Comparison of ENCODE assay signal across 10 cellular contexts in the genomic region with DNA sequence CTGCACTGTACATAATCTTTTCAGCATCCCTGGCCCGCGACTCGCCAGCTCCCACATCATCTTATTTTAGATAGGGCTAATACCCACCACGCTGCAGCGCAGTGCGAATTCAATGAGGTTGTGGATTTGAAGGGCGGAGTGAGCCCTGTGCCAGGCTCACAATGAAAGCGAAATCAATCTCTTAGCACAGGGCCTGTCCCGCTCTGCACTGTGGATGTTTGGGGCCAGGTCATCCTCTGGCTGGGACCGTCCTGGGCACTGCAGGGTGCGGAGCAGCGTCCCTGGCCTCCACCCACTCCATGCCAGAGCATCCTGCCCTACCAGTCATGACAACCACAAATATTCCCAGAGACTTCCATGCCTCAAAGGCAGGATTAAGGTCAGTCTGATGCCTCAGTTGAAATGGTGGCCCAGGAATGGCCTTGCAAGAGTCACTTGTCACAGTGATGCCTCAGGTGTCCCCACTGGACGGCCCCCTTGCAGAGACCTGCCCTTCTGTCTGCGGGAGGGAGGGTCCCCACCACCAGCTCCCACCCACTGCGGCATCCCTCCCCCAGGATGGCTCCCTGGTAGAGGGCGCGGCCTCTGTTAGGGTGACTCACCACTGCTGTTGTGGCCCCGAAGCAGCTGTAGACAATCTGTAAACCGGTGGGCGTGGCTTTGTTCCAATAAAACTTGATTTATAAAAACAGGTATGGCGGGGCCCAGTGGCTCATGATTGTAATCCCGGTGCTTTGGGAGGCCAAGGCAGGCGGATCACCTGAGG. TPM values are rescaled to one million over a fixed set of nuclear protein-coding genes. Genes with fewer than 3 reads are reported as not detected.
DNase-seq lines count a peak whose midpoint lies in the region; ATAC-seq and TF ChIP-seq lines count a peak whose summit lies in the region.
"Had no signal": no experiment of that assay in that cellular context is flagged by ENCODE, and none has a peak within 500 bp of the region (broad histone marks: within the 10 kb centered on the region; RNA-seq: fewer than 3 reads in every experiment).

No MANE protein-coding gene starts in this region.

- no peak overlapping the region for H3K4me3 ChIP-seq in fibroblast of the aortic adventitia (ENCODE audit: low read depth, low read length)
- H3K4me3 ChIP-seq in gastrocnemius medialis: no peak overlapping the region
- no peak overlapping the region for H3K4me3 ChIP-seq in OCI-LY7 (ENCODE audit: low read depth, low read length, poor library complexity, severe bottlenecking)

- in situ Hi-C loops in gastrocnemius medialis (cut with MboI; ENCODE audit: low sequenced_read_pairs in 4 of 4): loop anchor here (5.0 kb wide), 3 partner anchors 43 to 108 kb away; no protein-coding TSS in a partner anchor

- CTCF ChIA-PET in OCI-LY7 (lab: Charles Lee; ENCODE audit: unreplicated experiment): interaction anchor here (3.9 kb wide), 1 partner anchor 105 kb away, joined by 14 read pairs; no protein-coding TSS in a partner anchor

- peaks cover 23% of the 10 kb centered on the region for H4K20me1 ChIP-seq in OCI-LY7 (ENCODE audit: insufficient read depth, low read length)

- intact Hi-C loops in gastrocnemius medialis (cut with DNase I; ENCODE audit: low total_unique reads): no loop called here
- intact Hi-C loops in OCI-LY7 (cut with micrococcal nuclease; ENCODE audit: unreplicated experiment): no loop called here

- no TSS peak for BruUV-seq in OCI-LY7 (replicated peaks; lab: Mats Ljungman, UMichigan)

- TF ChIP-seq CTCF in C4-2B (conservative IDR thresholded peaks at IDR 0.05): no peak
- no peak for TF ChIP-seq CTCF in fibroblast of the aortic adventitia (IDR thresholded peaks at IDR 0.05; ENCODE audit: insufficient read depth, low read length)
- TF ChIP-seq CTCF in gastrocnemius medialis (IDR thresholded peaks at IDR 0.05 in 4 of 5, conservative IDR thresholded peaks at IDR 0.05 in 1 of 5): no peak
- no peak for TF ChIP-seq CTCF in OCI-LY7 (conservative IDR thresholded peaks at IDR 0.05; ENCODE audit: low read length)

- H3K27ac Mint-ChIP-seq in activated T-cell treated with anti-CD3 and anti-CD28 coated beads, Interleukin-2, amount 50 U/mL, for 24 hours: peak overlapping the region; percentile 94

- DNase-seq in NCI-H510A treated with DMSO at 0.1 percent for 48 hours (lab: John Stamatoyannopoulos, UW) (peak; percentile 27), fibroblast of the aortic adventitia (ENCODE audit: low read depth) (peak; percentile 56), gastrocnemius medialis (no peak), HuH-7 (ENCODE audit: low spot score) (no peak), OCI-LY7 (ENCODE audit: low spot score) (no peak)
- DNase-seq in activated T-cell treated with anti-CD3 and anti-CD28 coated beads, Interleukin-2, amount 50 U/mL, for 24 hours: peak; percentile 75
- DNase-seq in stimulated activated CD4-positive, alpha-beta T cell treated with anti-CD3 and anti-CD28 coated beads, Interleukin-2, amount 100 ng/mL, for 4 hours (ENCODE audit: low read depth): peak; percentile 74
- DNase-seq: right cardiac atrium had no signal

- H3K9me2 ChIP-seq in OCI-LY7 (ENCODE audit: insufficient read depth, low read length): no peaks in the 10 kb centered on the region

- no peak for ATAC-seq in gastrocnemius medialis

- no peaks in the 10 kb centered on the region for H3K27me3 ChIP-seq in gastrocnemius medialis

- H3K4me1 Mint-ChIP-seq in activated T-cell treated with anti-CD3 and anti-CD28 coated beads, Interleukin-2, amount 50 U/mL, for 24 hours (ENCODE audit: low read depth): peaks cover 63% of the 10 kb centered on the region

- no peaks in the 10 kb centered on the region for H3K9me3 Mint-ChIP-seq in activated T-cell treated with anti-CD3 and anti-CD28 coated beads, Interleukin-2, amount 50 U/mL, for 24 hours

- no peaks in the 10 kb centered on the region for H3K36me3 ChIP-seq in gastrocnemius medialis
- peaks cover 97% of the 10 kb centered on the region for H3K36me3 ChIP-seq in OCI-LY7 (ENCODE audit: insufficient read depth, low read length)

- no peaks in the 10 kb centered on the region for H3K27me3 Mint-ChIP-seq in activated T-cell treated with anti-CD3 and anti-CD28 coated beads, Interleukin-2, amount 50 U/mL, for 24 hours

- peaks cover 90% of the 10 kb centered on the region for H3K36me3 Mint-ChIP-seq in activated T-cell treated with anti-CD3 and anti-CD28 coated beads, Interleukin-2, amount 50 U/mL, for 24 hours (ENCODE audit: low read depth)

- peaks cover 16 to 18% of the 10 kb centered on the region in 2 donors for H3K4me1 ChIP-seq in gastrocnemius medialis
- peaks cover 19% of the 10 kb centered on the region for H3K4me1 ChIP-seq in OCI-LY7 (ENCODE audit: insufficient read depth, low read length, poor library complexity, severe bottlenecking)

- H2AFZ ChIP-seq in OCI-LY7 (ENCODE audit: low read length): no peak overlapping the region

- peaks cover 99% of the 10 kb centered on the region for H3K79me2 ChIP-seq in OCI-LY7 (ENCODE audit: insufficient read depth, low read depth, low read length)

- H3K27ac ChIP-seq in C4-2B (peak overlapping the region; percentile 66), gastrocnemius medialis (no peak overlapping the region), OCI-LY7 (ENCODE audit: low read depth, low read length, poor library complexity, severe bottlenecking) (no peak overlapping the region)

- H3K4me2 ChIP-seq in OCI-LY7 (ENCODE audit: low read length): no peak overlapping the region

- TF ChIP-seq POLR2A in gastrocnemius medialis (IDR thresholded peaks at IDR 0.05): no peak

- H3K4me3 Mint-ChIP-seq in activated T-cell treated with anti-CD3 and anti-CD28 coated beads, Interleukin-2, amount 50 U/mL, for 24 hours: peak overlapping the region; percentile 89

- H3K9me3 ChIP-seq in gastrocnemius medialis (no peaks in the 10 kb centered on the region), OCI-LY7 (ENCODE audit: low read length) (no peaks in the 10 kb centered on the region)

- POLR2A ChIA-PET in OCI-LY7 (lab: Charles Lee): no interaction called here

RNA-seq across cellular contexts. Expression of a gene that starts 5.6 kb away (rescaled TPM):
- 2.3 and 61.8 TPM in 2 replicates for total RNA-seq in fibroblast of the aortic adventitia (ENCODE audit: low replicate concordance)
- total RNA-seq in gastrocnemius medialis: under 1 TPM in 3 of 4 donors, not detected in 1; 0.12 to 0.72 (median 0.69) TPM
- total RNA-seq in OCI-LY7 (2014; rRNA removed; shearing (Covaris generic)): 141 and 155 TPM in 2 replicates
- 172 and 186 TPM in 2 replicates for total RNA-seq in OCI-LY7 (2022)

RNA-seq across cellular contexts. Expression of a gene that starts 12.2 kb away (rescaled TPM):
- not detected in 2 replicates for total RNA-seq in fibroblast of the aortic adventitia (ENCODE audit: low replicate concordance)
- not detected for total RNA-seq in gastrocnemius medialis
- total RNA-seq in OCI-LY7 (2014; rRNA removed; shearing (Covaris generic)): not detected in 2 replicates
- not detected in 2 replicates for total RNA-seq in OCI-LY7 (2022)
- total RNA-seq: H1 had no signal

RNA-seq across cellular contexts. Expression of a gene that starts 47.5 kb away (rescaled TPM):
- 88.1 and 227 TPM in 2 replicates for total RNA-seq in fibroblast of the aortic adventitia (ENCODE audit: low replicate concordance)
- 100 to 1,000 TPM in 2 of 4 donors, 10 to 100 TPM in 2; 53.9 to 193 (median 92.5) TPM for total RNA-seq in gastrocnemius medialis
- total RNA-seq in OCI-LY7 (2014; rRNA removed; shearing (Covaris generic)): 81.3 and 95.7 TPM in 2 replicates
- 115 TPM in 2 replicates for total RNA-seq in OCI-LY7 (2022)

RNA-seq across cellular contexts. Expression of a gene that starts 54.0 kb away (rescaled TPM):
- 13.5 and 17.3 TPM in 2 replicates for total RNA-seq in fibroblast of the aortic adventitia (ENCODE audit: low replicate concordance)
- total RNA-seq in gastrocnemius medialis: 10 to 100 TPM; 40.9 to 61.4 (median 46.4) TPM
- total RNA-seq in OCI-LY7 (2014; rRNA removed; shearing (Covaris generic)): 14.2 and 24.3 TPM in 2 replicates
- total RNA-seq in OCI-LY7 (2022): 36.3 and 44.2 TPM in 2 replicates

Comparison
In these comparisons a context has a peak if more than half of its experiments do, and no peak if none do; other contexts are left out.
1. DNase-seq: peak in NCI-H510A treated with DMSO at 0.1 percent for 48 hours (single experiment), activated T-cell treated with anti-CD3 and anti-CD28 coated beads, Interleukin-2, amount 50 U/mL, for 24 hours (single experiment), fibroblast of the aortic adventitia (single experiment) and stimulated activated CD4-positive, alpha-beta T cell treated with anti-CD3 and anti-CD28 coated beads, Interleukin-2, amount 100 ng/mL, for 4 hours (single experiment); none in gastrocnemius medialis (0 of 2), HuH-7 (single experiment) and OCI-LY7 (single experiment).